In the genomic region with DNA sequence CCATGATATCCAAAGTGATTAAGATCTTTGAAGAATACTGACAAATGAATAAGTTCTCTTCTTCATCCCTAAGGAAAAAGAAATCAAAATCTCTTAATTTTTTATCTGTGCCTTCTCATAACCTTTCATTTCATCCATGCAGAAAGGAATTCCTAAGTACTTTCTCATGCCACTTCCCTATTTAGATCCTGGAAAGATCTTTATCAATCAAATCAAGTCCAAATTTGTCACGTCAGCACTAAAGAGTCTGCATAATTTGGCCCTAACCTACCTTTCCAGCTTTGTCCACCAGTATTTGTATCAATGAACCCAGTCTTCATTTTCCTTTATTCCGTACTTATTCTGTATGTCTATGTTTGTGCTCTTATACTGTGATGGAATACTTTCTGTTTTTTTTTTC, we compare ENCODE assay signal across 20 cellular contexts. TPM values are rescaled to one million over a fixed set of nuclear protein-coding genes. Genes with fewer than 3 reads are reported as not detected.
A peak's percentile ranks its signal among the peaks of the same experiment; 100 is the strongest.
DNase-seq lines count a peak whose midpoint lies in the region; ATAC-seq, FAIRE-seq and TF ChIP-seq lines count a peak whose summit lies in the region.
"Had no signal": no experiment of that assay in that cellular context is flagged by ENCODE, and none has a peak within 500 bp of the region (broad histone marks: within the 10 kb centered on the region; RNA-seq: fewer than 3 reads in every experiment).

No MANE protein-coding gene starts in this region.

- POLR2A ChIA-PET in endothelial cell of umbilical vein (lab: Charles Lee) (interaction anchor here (1.2 kb wide), 1 partner anchor 41 kb away, joined by 3 read pairs; the partner anchor contains the start of genes FGD6 and VEZT), GM10248 (lab: Yijun Ruan, JAX) (no interaction called here)

- FAIRE-seq in endothelial cell of umbilical vein (lab: Jason Lieb, UNC) (no peak), GM12892 (lab: Jason Lieb, UNC) (no peak)

- peak; percentile 3 for DNase-seq in GM03348 (ENCODE audit: low spot score)
- peak; percentile 43 for DNase-seq in endothelial cell of umbilical vein (ENCODE audit: low read depth, low spot score)
- DNase-seq in stimulated activated effector memory CD8-positive, alpha-beta T cell treated with anti-CD3 and anti-CD28 coated beads, Interleukin-12 subunit alpha, Interleukin-12 subunit beta, amount 100 ng/mL, for 72 hours (ENCODE audit: low spot score in 2 of 2) = no peak
- no peak for DNase-seq in activated T-cell treated with anti-CD3 and anti-CD28 coated beads, Interleukin-2, amount 50 U/mL, for 24 hours
- DNase-seq in GM10248 (ENCODE audit: extremely low spot score) = no peak
- no peak for DNase-seq in GM12892 (ENCODE audit: insufficient read length)
- DNase-seq: BE2C; Calu3; H7; KG1; MM.1S; NCI-H446 treated with DMSO at 0.1 percent for 48 hours; NCI-H526; NCI-H82; NK-92 treated with Interleukin-12 subunit alpha and Interleukin-12 subunit beta, amount 100 ng/mL, for 24 hours; PC-9; SJCRH30; T-cell had no signal

- CTCF ChIA-PET in endothelial cell of umbilical vein (lab: Charles Lee) (interaction anchor here (0.7 to 2.4 kb wide), 8 partner anchors 10 to 186 kb away, joined by 3 to 9 read pairs (median 4); partner anchors contain the start of genes FGD6, NR2C1 and VEZT), GM10248 (lab: Yijun Ruan, JAX) (interaction anchor here (0.7 to 1.9 kb wide), 5 partner anchors 10 to 142 kb away, joined by 3 to 4 read pairs (median 4); no protein-coding TSS in a partner anchor)

- no peak overlapping the region for H3K9ac ChIP-seq in endothelial cell of umbilical vein (replicated peaks; ENCODE audit: extremely low read depth, insufficient read depth, low read length)

- peak overlapping the region; percentile 21 for H3K27ac Mint-ChIP-seq in stimulated activated effector memory CD8-positive, alpha-beta T cell treated with anti-CD3 and anti-CD28 coated beads, Interleukin-12 subunit alpha, Interleukin-12 subunit beta, amount 100 ng/mL, for 72 hours
- no peak overlapping the region for H3K27ac Mint-ChIP-seq in activated T-cell treated with anti-CD3 and anti-CD28 coated beads, Interleukin-2, amount 50 U/mL, for 24 hours
- H3K27ac Mint-ChIP-seq: T-cell had no signal

- intact Hi-C loops in endothelial cell of umbilical vein (cut with micrococcal nuclease) = no loop called here

- H3K4me1 ChIP-seq in endothelial cell of umbilical vein (ENCODE audit: control insufficient read depth, extremely low read depth, insufficient read depth, low read length) = peaks cover 39% of the 10 kb centered on the region
- H3K4me1 ChIP-seq: BE2C, SJCRH30 had no signal

- H3K9me3 ChIP-seq in endothelial cell of umbilical vein (replicated peaks; ENCODE audit: control insufficient read depth, insufficient read depth, low read length) = no peaks in the 10 kb centered on the region
- H3K9me3 ChIP-seq: BE2C, SJCRH30 had no signal

- H2AFZ ChIP-seq in endothelial cell of umbilical vein (ENCODE audit: low read depth, low read length) = no peak overlapping the region
- H2AFZ ChIP-seq: PC-9 had no signal

- no peaks in the 10 kb centered on the region for H3K4me1 Mint-ChIP-seq in stimulated activated effector memory CD8-positive, alpha-beta T cell treated with anti-CD3 and anti-CD28 coated beads, Interleukin-12 subunit alpha, Interleukin-12 subunit beta, amount 100 ng/mL, for 72 hours
- no peaks in the 10 kb centered on the region for H3K4me1 Mint-ChIP-seq in activated T-cell treated with anti-CD3 and anti-CD28 coated beads, Interleukin-2, amount 50 U/mL, for 24 hours (ENCODE audit: low read depth)
- H3K4me1 Mint-ChIP-seq: T-cell had no signal

- no peaks in the 10 kb centered on the region for H3K9me3 Mint-ChIP-seq in stimulated activated effector memory CD8-positive, alpha-beta T cell treated with anti-CD3 and anti-CD28 coated beads, Interleukin-12 subunit alpha, Interleukin-12 subunit beta, amount 100 ng/mL, for 72 hours
- H3K9me3 Mint-ChIP-seq in activated T-cell treated with anti-CD3 and anti-CD28 coated beads, Interleukin-2, amount 50 U/mL, for 24 hours = no peaks in the 10 kb centered on the region
- H3K9me3 Mint-ChIP-seq: T-cell had no signal

- no TSS peak for BruUV-seq in endothelial cell of umbilical vein (replicated peaks; lab: Mats Ljungman, UMichigan)

- ATAC-seq in SK-N-SH treated with all-trans-retinoic acid at 6 μM for 48 hours = no peak; the same call in 2 of the 3 replicates
- ATAC-seq in stimulated activated effector memory CD8-positive, alpha-beta T cell treated with anti-CD3 and anti-CD28 coated beads, Interleukin-12 subunit alpha, Interleukin-12 subunit beta, amount 100 ng/mL, for 72 hours = no peak
- ATAC-seq: Right ventricle myocardium inferior, T-cell had no signal

- H3K36me3 Mint-ChIP-seq in stimulated activated effector memory CD8-positive, alpha-beta T cell treated with anti-CD3 and anti-CD28 coated beads, Interleukin-12 subunit alpha, Interleukin-12 subunit beta, amount 100 ng/mL, for 72 hours = peaks cover 92% of the 10 kb centered on the region
- peaks cover 86% of the 10 kb centered on the region for H3K36me3 Mint-ChIP-seq in activated T-cell treated with anti-CD3 and anti-CD28 coated beads, Interleukin-2, amount 50 U/mL, for 24 hours (ENCODE audit: low read depth)

- no peak overlapping the region for H3K27ac ChIP-seq in endothelial cell of umbilical vein (ENCODE audit: insufficient read depth, low read depth, low read length)
- H3K27ac ChIP-seq: PC-9, SJCRH30 had no signal

- H3K27me3 Mint-ChIP-seq in activated T-cell treated with anti-CD3 and anti-CD28 coated beads, Interleukin-2, amount 50 U/mL, for 24 hours = no peaks in the 10 kb centered on the region
- H3K27me3 Mint-ChIP-seq: T-cell had no signal

- peak overlapping the region; percentile 30 for H3K4me2 ChIP-seq in endothelial cell of umbilical vein (ENCODE audit: insufficient read depth, low read length)
- H3K4me2 ChIP-seq: PC-9 had no signal

- dilution Hi-C loops in endothelial cell of umbilical vein (cut with MboI; ENCODE audit: extremely low pct_ligation_motif_present, low sequenced_read_pairs) = no loop called here

- H3K36me3 ChIP-seq in endothelial cell of umbilical vein (ENCODE audit: control insufficient read depth in 2 of 2, extremely low read depth in 1 of 2, insufficient read depth in 2 of 2, low read length in 2 of 2) = peaks cover 6 to 9% of the 10 kb centered on the region in 2 experiments

- no peaks in the 10 kb centered on the region for H4K20me1 ChIP-seq in endothelial cell of umbilical vein (replicated peaks; ENCODE audit: control insufficient read depth, extremely low read depth, insufficient read depth, low read length)

- H3K9me1 ChIP-seq in endothelial cell of umbilical vein (replicated peaks; ENCODE audit: control insufficient read depth, extremely low read depth, insufficient read depth, low read length) = no peaks in the 10 kb centered on the region

- H3K4me3 ChIP-seq in endothelial cell of umbilical vein (replicated peaks in 1 of 3; ENCODE audit: insufficient read depth in 1 of 3, low read depth in 1 of 3, low read length in 3 of 3) = no peak overlapping the region
- H3K4me3 ChIP-seq: PC-9, SJCRH30 had no signal

- H3K27me3 ChIP-seq in endothelial cell of umbilical vein (ENCODE audit: control insufficient read depth in 2 of 2, insufficient read depth in 2 of 2, low read length in 2 of 2) = no peaks in the 10 kb centered on the region
- H3K27me3 ChIP-seq: BE2C, SJCRH30 had no signal

- H3K4me3 Mint-ChIP-seq in stimulated activated effector memory CD8-positive, alpha-beta T cell treated with anti-CD3 and anti-CD28 coated beads, Interleukin-12 subunit alpha, Interleukin-12 subunit beta, amount 100 ng/mL, for 72 hours = no peak overlapping the region
- no peak overlapping the region for H3K4me3 Mint-ChIP-seq in activated T-cell treated with anti-CD3 and anti-CD28 coated beads, Interleukin-2, amount 50 U/mL, for 24 hours
- H3K4me3 Mint-ChIP-seq: T-cell had no signal

- TF ChIP-seq CTCF in endothelial cell of umbilical vein (IDR thresholded peaks at IDR 0.05; ENCODE audit: extremely low read depth in 1 of 2, insufficient read depth in 1 of 2, low read depth in 1 of 2, low read length in 2 of 2) (no peak), GM10248 (IDR thresholded peaks at IDR 0.05; ENCODE audit: control extremely low read depth, extremely low read depth, low read depth, missing control alignments) (no peak)

- TF ChIP-seq POLR2A in endothelial cell of umbilical vein (IDR thresholded peaks at IDR 0.05; ENCODE audit: low read depth, low read length) (no peak), GM12892 (IDR thresholded peaks at IDR 0.05; ENCODE audit: low read depth, low read length) (no peak)

- peaks cover 13% of the 10 kb centered on the region for H3K79me2 ChIP-seq in endothelial cell of umbilical vein (ENCODE audit: control insufficient read depth, insufficient read depth, low read length)

TF ChIP-seq in SK-N-SH treated with all-trans-retinoic acid at 6 μM for 48 hours, 23 proteins besides CTCF, POLR2A, EP300 and RAD21:
- TF ChIP-seq ZFP30 (CRISPR knock-in tag; IDR thresholded peaks at IDR 0.05) (no peak), ISL1 (CRISPR knock-in tag; IDR thresholded peaks at IDR 0.05) (0 out of 2 replicates have a peak, but pooled peaks have one; percentile 17)
TF ChIP-seq in SK-N-SH treated with all-trans-retinoic acid at 6 μM for 48 hours: peak in this region for 1.

TF ChIP-seq in endothelial cell of umbilical vein, 7 proteins besides CTCF, POLR2A, EP300 and RAD21:
- TF ChIP-seq JUN (IDR thresholded peaks at IDR 0.05; ENCODE audit: borderline replicate concordance, insufficient read depth, insufficient read length, low read depth) (no peak), GATA2 (IDR thresholded peaks at IDR 0.05; ENCODE audit: insufficient read depth, insufficient read length, low read depth, low read length) (peak; percentile 75)
TF ChIP-seq in endothelial cell of umbilical vein: peak in this region for 1.

RNA-seq across cellular contexts. Expression of gene VEZT, which starts 41.2 kb away (rescaled TPM):
- total RNA-seq in endothelial cell of umbilical vein = 85.2 and 91.3 TPM in 2 replicates
- 53.3 and 57.8 TPM in 2 replicates for polyA plus RNA-seq in endothelial cell of umbilical vein
- polyA plus RNA-seq in endothelial cell of umbilical vein (2011; cell fraction: cytosol; rRNA removed) = 77.4 and 78.5 TPM in 2 replicates
- polyA plus RNA-seq in endothelial cell of umbilical vein (2011; cell fraction: nucleus; rRNA removed) = 97.8 and 107 TPM in 2 replicates
- polyA plus RNA-seq in endothelial cell of umbilical vein (2012) = 92.8 and 105 TPM in 2 replicates
- polyA minus RNA-seq in endothelial cell of umbilical vein = 141 and 142 TPM in 2 replicates
- 22.4 TPM for polyA minus RNA-seq in endothelial cell of umbilical vein (2011; cell fraction: cytosol; rRNA and poly(A)+ RNA removed)
- 157 and 235 TPM in 2 replicates for polyA minus RNA-seq in endothelial cell of umbilical vein (2011; cell fraction: nucleus; rRNA and poly(A)+ RNA removed)
- polyA plus RNA-seq in GM12892 (2012; ENCODE audit: missing spikeins) = 58.4 TPM

RNA-seq across cellular contexts. Expression of gene FGD6, which starts 41.5 kb away (rescaled TPM):
- total RNA-seq in endothelial cell of umbilical vein = 14.0 and 17.8 TPM in 2 replicates
- polyA plus RNA-seq in endothelial cell of umbilical vein = 5.7 and 5.9 TPM in 2 replicates
- polyA plus RNA-seq in endothelial cell of umbilical vein (2011; cell fraction: cytosol; rRNA removed) = 3.4 and 4.0 TPM in 2 replicates
- 20.7 and 24.2 TPM in 2 replicates for polyA plus RNA-seq in endothelial cell of umbilical vein (2011; cell fraction: nucleus; rRNA removed)
- polyA plus RNA-seq in endothelial cell of umbilical vein (2012) = 10.1 and 10.8 TPM in 2 replicates
- polyA minus RNA-seq in endothelial cell of umbilical vein = 12.2 and 12.3 TPM in 2 replicates
- 9.4 TPM for polyA minus RNA-seq in endothelial cell of umbilical vein (2011; cell fraction: cytosol; rRNA and poly(A)+ RNA removed)
- 27.2 and 36.2 TPM in 2 replicates for polyA minus RNA-seq in endothelial cell of umbilical vein (2011; cell fraction: nucleus; rRNA and poly(A)+ RNA removed)
- polyA plus RNA-seq in GM12892 (2012; ENCODE audit: missing spikeins) = 6.3 TPM

Comparison
In these comparisons a context has a peak if more than half of its experiments do, and no peak if none do; other contexts are left out.
1. DNase-seq: peak in GM03348 (single experiment) and endothelial cell of umbilical vein (single experiment); none in stimulated activated effector memory CD8-positive, alpha-beta T cell treated with anti-CD3 and anti-CD28 coated beads, Interleukin-12 subunit alpha, Interleukin-12 subunit beta, amount 100 ng/mL, for 72 hours (0 of 2), activated T-cell treated with anti-CD3 and anti-CD28 coated beads, Interleukin-2, amount 50 U/mL, for 24 hours (single experiment), GM10248 (single experiment) and GM12892 (single experiment).